In the genomic region with DNA sequence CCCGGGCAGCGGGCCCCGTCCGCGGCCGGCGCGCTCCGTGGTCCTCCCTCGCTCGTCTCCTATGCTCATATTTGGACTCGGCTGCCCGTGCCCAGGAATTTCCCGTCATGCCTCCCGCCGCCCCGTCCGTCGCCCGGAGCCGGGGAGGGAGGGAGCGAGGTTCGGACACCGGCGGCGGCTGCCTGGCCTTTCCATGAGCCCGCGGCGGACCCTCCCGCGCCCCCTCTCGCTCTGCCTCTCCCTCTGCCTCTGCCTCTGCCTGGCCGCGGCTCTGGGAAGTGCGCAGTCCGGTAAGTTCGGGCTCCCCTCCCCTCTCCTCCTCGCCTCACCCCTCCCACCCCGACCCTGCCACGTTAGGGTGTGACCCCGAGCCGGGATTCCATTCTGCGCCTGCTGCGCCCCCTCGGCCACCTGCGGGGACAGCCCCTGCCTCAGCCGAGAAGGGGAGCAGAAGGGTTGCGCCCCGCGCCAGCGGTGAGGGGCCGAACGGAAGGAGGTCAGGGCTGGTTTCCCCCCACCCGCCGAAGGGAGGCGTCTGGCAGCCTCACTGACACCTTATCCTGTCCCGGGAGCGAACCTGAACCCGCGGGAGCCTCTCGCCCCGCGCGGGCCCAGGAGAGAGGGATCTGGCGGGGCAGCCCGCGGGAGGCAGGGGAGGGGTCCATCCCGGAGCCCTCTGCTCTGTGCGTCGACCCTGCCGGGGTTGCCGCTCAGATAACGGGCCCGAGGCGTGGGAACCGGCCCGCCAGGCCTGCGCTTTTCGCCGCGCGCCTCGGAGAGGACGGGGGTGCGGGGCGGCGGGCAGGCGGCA, we compare ENCODE assay signal across 8 cellular contexts. TPM values are rescaled to one million over a fixed set of nuclear protein-coding genes. Genes with fewer than 3 reads are reported as not detected.
DNase-seq lines count a peak whose midpoint lies in the region; ATAC-seq and TF ChIP-seq lines count a peak whose summit lies in the region.

MSRB3 (plus strand) TSS at position 108 of the 811 bp plus-strand sequence. CDS start 29,897 bp downstream, outside the sequence.

- peaks cover 22% of the 10 kb centered on the region for H3K27me3 ChIP-seq in CD4-positive, alpha-beta memory T cell (ENCODE audit: insufficient read depth, low read length)
- H3K27me3 ChIP-seq in mononuclear cell (ENCODE audit: insufficient read depth, low read length): peaks cover 19% of the 10 kb centered on the region
- no peaks in the 10 kb centered on the region for H3K27me3 ChIP-seq in tibial nerve

- ATAC-seq in GM19372 (IDR thresholded peaks at IDR 0.05; ENCODE audit: low read depth, unreplicated experiment) (peak; percentile 75), esophagus mucosa (peak; percentile 56)

- H3K27ac Mint-ChIP-seq in CD4-positive, alpha-beta memory T cell: no peak within 1 kb of the TSS
- H3K27ac Mint-ChIP-seq in activated CD4-positive, alpha-beta memory T cell treated with anti-CD3 and anti-CD28 coated beads, Interleukin-2, amount 10 ng/mL, durations not matched to agents 7 days and 5 days: no peak within 1 kb of the TSS

- peak within 1 kb of the TSS; percentile 51 to 81 (median 70) for H3K4me3 Mint-ChIP-seq in CD4-positive, alpha-beta memory T cell
- H3K4me3 Mint-ChIP-seq in activated CD4-positive, alpha-beta memory T cell treated with anti-CD3 and anti-CD28 coated beads, Interleukin-2, amount 10 ng/mL, durations not matched to agents 7 days and 5 days: peak within 1 kb of the TSS; percentile 48

- no peaks in the 10 kb centered on the region for H3K36me3 Mint-ChIP-seq in CD4-positive, alpha-beta memory T cell
- no peaks in the 10 kb centered on the region for H3K36me3 Mint-ChIP-seq in activated CD4-positive, alpha-beta memory T cell treated with anti-CD3 and anti-CD28 coated beads, Interleukin-2, amount 10 ng/mL, durations not matched to agents 7 days and 5 days (ENCODE audit: low read depth)

- 0 to 1% methylated on average over 59 to 64 of the region's 88 CpGs for WGBS in tibial nerve, 2 donors

- H3K27ac ChIP-seq in CD4-positive, alpha-beta memory T cell (ENCODE audit: low read depth, low read length): no peak within 1 kb of the TSS
- H3K27ac ChIP-seq in tibial nerve: peak within 1 kb of the TSS; percentile 80 to 94 (median 86)

- no peaks in the 10 kb centered on the region for H3K9me3 Mint-ChIP-seq in CD4-positive, alpha-beta memory T cell
- no peaks in the 10 kb centered on the region for H3K9me3 Mint-ChIP-seq in activated CD4-positive, alpha-beta memory T cell treated with anti-CD3 and anti-CD28 coated beads, Interleukin-2, amount 10 ng/mL, durations not matched to agents 7 days and 5 days

- CTCF ChIA-PET in CD4-positive, alpha-beta memory T cell (lab: Charles Lee; ENCODE audit: partially characterized antibody): no interaction called here
- CTCF ChIA-PET in activated CD4-positive, alpha-beta memory T cell treated with anti-CD3 and anti-CD28 coated beads, Interleukin-2, amount 10 ng/mL, durations not matched to agents 7 days and 5 days (lab: Charles Lee): interaction anchor here (1.5 kb wide), 1 partner anchor 23 kb away, joined by 3 read pairs; no protein-coding TSS in a partner anchor

- H3K4me3 ChIP-seq in CD4-positive, alpha-beta memory T cell (ENCODE audit: low read length in 2 of 2): peak within 1 kb of the TSS in 1 of 2 donors; percentile 14
- H3K4me3 ChIP-seq in mononuclear cell (ENCODE audit: low read length): peak within 1 kb of the TSS; percentile 54
- peak within 1 kb of the TSS; percentile 64 to 96 (median 80) for H3K4me3 ChIP-seq in tibial nerve

- peak in 1 of 5 experiments; percentile 11 for TF ChIP-seq CTCF in tibial nerve (IDR thresholded peaks at IDR 0.05)

- peak in 1 of 2 donors; percentile 76 for TF ChIP-seq EP300 in tibial nerve (IDR thresholded peaks at IDR 0.05)

- POLR2A ChIA-PET in CD4-positive, alpha-beta memory T cell (lab: Charles Lee; ENCODE audit: partially characterized antibody): no interaction called here
- POLR2A ChIA-PET in activated CD4-positive, alpha-beta memory T cell treated with anti-CD3 and anti-CD28 coated beads, Interleukin-2, amount 10 ng/mL, durations not matched to agents 7 days and 5 days (lab: Charles Lee): no interaction called here

- peak in 2 of 5 donors; percentile 1 to 4 for DNase-seq in CD4-positive, alpha-beta memory T cell
- DNase-seq in HPDE6-E6E7 (ENCODE audit: extremely low spot score) (peak; percentile 52), tibial nerve (ENCODE audit: low spot score in 2 of 2) (peak; percentile 40 to 56), NCI-H2107 (lab: John Stamatoyannopoulos, UW) (no peak)
- DNase-seq in activated CD4-positive, alpha-beta memory T cell treated with anti-CD3 and anti-CD28 coated beads, Interleukin-2, amount 10 ng/mL, durations not matched to agents 7 days and 5 days: peak; percentile 21

- peaks cover 38 to 46% of the 10 kb centered on the region in 2 donors for H3K27me3 Mint-ChIP-seq in CD4-positive, alpha-beta memory T cell
- peaks cover 68% of the 10 kb centered on the region for H3K27me3 Mint-ChIP-seq in activated CD4-positive, alpha-beta memory T cell treated with anti-CD3 and anti-CD28 coated beads, Interleukin-2, amount 10 ng/mL, durations not matched to agents 7 days and 5 days

- TF ChIP-seq POLR2A in tibial nerve (IDR thresholded peaks at IDR 0.05): peak; percentile 21 to 44

- no peaks in the 10 kb centered on the region for H3K9me3 ChIP-seq in CD4-positive, alpha-beta memory T cell (ENCODE audit: control insufficient read depth in 1 of 2, low read length in 2 of 2)
- no peaks in the 10 kb centered on the region for H3K9me3 ChIP-seq in mononuclear cell (ENCODE audit: low read depth, low read length)
- no peaks in the 10 kb centered on the region for H3K9me3 ChIP-seq in tibial nerve

- no peaks in the 10 kb centered on the region for H3K36me3 ChIP-seq in CD4-positive, alpha-beta memory T cell (ENCODE audit: insufficient read depth, low read length)
- no peaks in the 10 kb centered on the region for H3K36me3 ChIP-seq in tibial nerve

- intact Hi-C loops in CD4-positive, alpha-beta memory T cell (cut with micrococcal nuclease): no loop called here

- peaks cover 0 to 4% (median 1%) of the 10 kb centered on the region in 4 donors for H3K4me1 Mint-ChIP-seq in CD4-positive, alpha-beta memory T cell
- peaks cover 4% of the 10 kb centered on the region for H3K4me1 Mint-ChIP-seq in activated CD4-positive, alpha-beta memory T cell treated with anti-CD3 and anti-CD28 coated beads, Interleukin-2, amount 10 ng/mL, durations not matched to agents 7 days and 5 days

- H3K4me1 ChIP-seq in CD4-positive, alpha-beta memory T cell (ENCODE audit: insufficient read depth, low read length): no peaks in the 10 kb centered on the region
- H3K4me1 ChIP-seq in mononuclear cell (ENCODE audit: insufficient read depth, low read length) (peaks cover 18% of the 10 kb centered on the region), tibial nerve (peaks cover 0 to 19% (median 0%) of the 10 kb centered on the region in 4 donors)

RNA-seq across cellular contexts. Expression of gene MSRB3, which starts in this region (rescaled TPM):
- total RNA-seq in CD4-positive, alpha-beta memory T cell: not detected
- polyA plus RNA-seq in CD4-positive, alpha-beta memory T cell: not detected
- total RNA-seq in activated CD4-positive, alpha-beta memory T cell treated with anti-CD3 and anti-CD28 coated beads, Interleukin-2, amount 10 ng/mL, durations not matched to agents 7 days and 5 days: not detected
- total RNA-seq in esophagus mucosa: 3.6 TPM
- 1.4 TPM for total RNA-seq in mononuclear cell
- total RNA-seq in tibial nerve: 10 to 100 TPM; 42.0 to 64.0 (median 47.9) TPM

Comparison
In these comparisons a context has a peak if more than half of its experiments do, and no peak if none do; other contexts are left out.
1. Peak in DNase-seq in activated CD4-positive, alpha-beta memory T cell treated with anti-CD3 and anti-CD28 coated beads, Interleukin-2, amount 10 ng/mL, durations not matched to agents 7 days and 5 days; RNA of the gene not detected or under 1 TPM.